Comparison of ENCODE assay signal across 13 cellular contexts in the genomic region with DNA sequence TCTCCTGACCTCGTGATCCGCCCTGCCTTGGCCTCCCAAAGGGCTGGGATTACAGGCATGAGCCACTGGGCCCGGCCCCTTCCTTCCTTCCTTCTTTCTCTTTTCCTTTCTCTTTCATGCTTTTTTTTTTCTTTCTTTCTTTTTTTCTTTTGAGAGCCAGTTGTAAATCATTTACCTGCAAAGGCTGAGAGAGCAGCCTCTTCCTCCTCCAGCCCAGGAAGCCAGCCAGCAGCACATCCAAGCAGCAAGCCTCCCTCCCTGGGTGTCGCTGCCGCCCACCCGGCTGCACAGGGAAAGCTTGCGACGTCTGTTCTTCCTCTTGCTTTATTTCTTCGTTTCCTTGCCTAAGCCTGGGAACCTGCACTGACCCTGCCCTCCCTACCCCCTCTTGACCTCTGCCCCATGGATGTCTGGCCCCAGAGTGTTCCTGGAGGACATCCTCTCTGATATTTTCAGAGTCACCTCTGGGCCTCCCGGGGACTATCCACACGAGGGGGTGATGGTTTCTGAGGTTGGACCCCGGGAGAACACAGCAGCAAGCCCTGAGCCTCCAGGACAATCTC.
A peak's percentile ranks its signal among the peaks of the same experiment; 100 is the strongest.
DNase-seq lines count a peak whose midpoint lies in the region; ATAC-seq and TF ChIP-seq lines count a peak whose summit lies in the region.
"Had no signal": no experiment of that assay in that cellular context is flagged by ENCODE, and none has a peak within 500 bp of the region (broad histone marks: within the 10 kb centered on the region; RNA-seq: fewer than 3 reads in every experiment).

No MANE protein-coding gene starts in this region.

- no peak overlapping the region for H2AK5ac ChIP-seq in IMR-90 (ENCODE audit: low read depth, low read length)

- no peak overlapping the region for H2BK15ac ChIP-seq in IMR-90 (ENCODE audit: low read depth, low read length)

- H3K4me1 ChIP-seq in IMR-90 (ENCODE audit: control insufficient read depth, insufficient read depth, low read length) = peaks cover 5% of the 10 kb centered on the region
- no peaks in the 10 kb centered on the region for H3K4me1 ChIP-seq in GM23248 (ENCODE audit: insufficient read depth)
- no peaks in the 10 kb centered on the region for H3K4me1 ChIP-seq in aorta (ENCODE audit: control insufficient read depth in 1 of 2, insufficient read depth in 2 of 2, low read length in 2 of 2)

- no peaks in the 10 kb centered on the region for H3K79me1 ChIP-seq in IMR-90 (ENCODE audit: low read depth in 1 of 2, low read length in 2 of 2)

- no peak overlapping the region for H2AFZ ChIP-seq in IMR-90 (replicated peaks; ENCODE audit: low read length, poor library complexity)
- no peak overlapping the region for H2AFZ ChIP-seq in GM23248

- TF ChIP-seq POLR2A in IMR-90 (IDR thresholded peaks at IDR 0.05; ENCODE audit: low read depth, low read length) = no peak

- peak overlapping the region; percentile 63 for H2AK9ac ChIP-seq in IMR-90 (replicated peaks; ENCODE audit: low read depth, low read length, poor library complexity)

- BruUV-seq in IMR-90 (replicated peaks; lab: Mats Ljungman, UMichigan) = no TSS peak

- dilution Hi-C loops in IMR-90 (cut with HindIII; ENCODE audit: low sequenced_read_pairs, unreplicated experiment) = no loop called here

- peaks cover 5% of the 10 kb centered on the region; the same call in 1 of the 2 replicates for H3K27me3 ChIP-seq in IMR-90 (ENCODE audit: control insufficient read depth, insufficient read depth, low read length)
- no peaks in the 10 kb centered on the region for H3K27me3 ChIP-seq in GM23248 (replicated peaks; ENCODE audit: insufficient read depth)
- no peaks in the 10 kb centered on the region for H3K27me3 ChIP-seq in aorta (ENCODE audit: control insufficient read depth in 1 of 2, insufficient read depth in 2 of 2, low read length in 1 of 2)

- H3K4me3 ChIP-seq in IMR-90 (ENCODE audit: insufficient read depth, low read depth, low read length) = no peak overlapping the region
- no peak overlapping the region for H3K4me3 ChIP-seq in GM23248
- H3K4me3 ChIP-seq in aorta (ENCODE audit: low read length in 2 of 2) = no peak overlapping the region

- no peak for TF ChIP-seq RAD21 in IMR-90 (IDR thresholded peaks at IDR 0.05; ENCODE audit: low read length)

- H3K18ac ChIP-seq in IMR-90 (ENCODE audit: low read depth, low read length) = no peak overlapping the region

- in situ Hi-C loops in IMR-90 (cut with MboI; ENCODE audit: low sequenced_read_pairs) (no loop called here), GM23248 (cut with MboI) (no loop called here)

- H3K23ac ChIP-seq in IMR-90 (ENCODE audit: low read depth, low read length) = no peak overlapping the region

- 30% methylated on average over 2 of the region's 12 CpGs; no CpG with 5 or more reads in 1 of the 2 experiments for WGBS in IMR-90 (ENCODE audit: extremely low coverage in 2 of 2, insufficient read length in 1 of 2), 2 experiments
- WGBS in GM23248 (ENCODE audit: low coverage in 1 of 2, low lambda C conversion rate in 2 of 2, missing lambda C conversion rate in 2 of 2), 2 experiments = 57 to 61% methylated on average over 12 of the region's 12 CpGs
- 85 to 88% methylated on average over 12 of the region's 12 CpGs for WGBS in aorta, 2 donors

- no peak overlapping the region for H2BK5ac ChIP-seq in IMR-90 (ENCODE audit: low read depth, low read length, poor library complexity, severe bottlenecking)

- H2BK120ac ChIP-seq in IMR-90 (ENCODE audit: low read depth, low read length) = no peak overlapping the region

- H3F3A ChIP-seq in GM23248 (ENCODE audit: insufficient read depth) = no peaks in the 10 kb centered on the region

- POLR2A ChIA-PET in IMR-90 (lab: Charles Lee; ENCODE audit: unreplicated experiment) = no interaction called here

- H3K79me2 ChIP-seq in GM23248 (ENCODE audit: insufficient read depth) = no peaks in the 10 kb centered on the region

- H3K9ac ChIP-seq in IMR-90 (ENCODE audit: low read depth, low read length) (no peak overlapping the region), GM23248 (no peak overlapping the region)

- no peaks in the 10 kb centered on the region for H3K9me1 ChIP-seq in IMR-90 (ENCODE audit: insufficient read depth, low read length)

- no peak overlapping the region for H3K4me2 ChIP-seq in IMR-90 (ENCODE audit: low read depth, low read length)
- no peak overlapping the region for H3K4me2 ChIP-seq in GM23248 (ENCODE audit: unreplicated experiment)

- intact Hi-C loops in IMR-90 (cut with micrococcal nuclease) (no loop called here), head of caudate nucleus (cut with DNase I) (no loop called here), posterior cingulate gyrus (cut with DNase I) (no loop called here), aorta (cut with DNase I) (no loop called here)

- no peak overlapping the region for H2BK20ac ChIP-seq in IMR-90 (ENCODE audit: low read depth, low read length)

- H4K5ac ChIP-seq in IMR-90 (ENCODE audit: low read depth, low read length) = no peak overlapping the region

- no peak overlapping the region for H4K8ac ChIP-seq in IMR-90 (ENCODE audit: low read depth in 2 of 2, low read length in 2 of 2)

- no peak overlapping the region for H3K27ac ChIP-seq in IMR-90 (ENCODE audit: insufficient read depth, low read length)
- no peak overlapping the region for H3K27ac ChIP-seq in GM23248
- no peak overlapping the region for H3K27ac ChIP-seq in aorta (ENCODE audit: low read depth in 1 of 2, low read length in 2 of 2)

- H3K9me3 ChIP-seq in IMR-90 (ENCODE audit: control insufficient read depth, insufficient read depth, low read length) (no peaks in the 10 kb centered on the region), GM23248 (ENCODE audit: low read depth) (no peaks in the 10 kb centered on the region), aorta (ENCODE audit: control insufficient read depth, low read length) (no peaks in the 10 kb centered on the region)

- CTCF ChIA-PET in IMR-90 (lab: Yijun Ruan, JAX) = no interaction called here

- no peak overlapping the region for H3K4ac ChIP-seq in IMR-90 (ENCODE audit: low read depth, low read length)

- H3K36me3 ChIP-seq in IMR-90 (ENCODE audit: control insufficient read depth, insufficient read depth, low read length) = no peaks in the 10 kb centered on the region
- no peaks in the 10 kb centered on the region for H3K36me3 ChIP-seq in GM23248 (ENCODE audit: low read depth)
- no peaks in the 10 kb centered on the region for H3K36me3 ChIP-seq in aorta (ENCODE audit: control insufficient read depth in 1 of 2, insufficient read depth in 2 of 2, low read length in 1 of 2)

- no peak for TF ChIP-seq CTCF in IMR-90 (conservative IDR thresholded peaks at IDR 0.05; ENCODE audit: low read depth, low read length)

- H3K14ac ChIP-seq in IMR-90 (replicated peaks; ENCODE audit: low read depth, low read length) = no peak overlapping the region

- H3K56ac ChIP-seq in IMR-90 (ENCODE audit: extremely low read depth, insufficient read depth, low read length) = no peak overlapping the region

- ATAC-seq in IMR-90 (ENCODE audit: low read depth) = no peak
- ATAC-seq in aorta (ENCODE audit: low FRiP score) = no peak
- ATAC-seq: activated CD8-positive, alpha-beta T cell treated with anti-CD3 and anti-CD28 coated beads for 36 hours; Panc1 had no signal

- H3K9me2 ChIP-seq in GM23248 (ENCODE audit: insufficient read depth) = no peaks in the 10 kb centered on the region

- H4K20me1 ChIP-seq in IMR-90 (ENCODE audit: insufficient read depth, low read length) (no peaks in the 10 kb centered on the region), GM23248 (ENCODE audit: insufficient read depth) (no peaks in the 10 kb centered on the region)

- DNase-seq in ELF-1 (ENCODE audit: low read depth, low spot score) (peak; percentile 69), IMR-90 (no peak), head of caudate nucleus (peak in 31 of 42 donors; percentile 12 to 72 (median 32)), posterior cingulate gyrus (peak in 6 of 10 donors; percentile 13 to 89 (median 64)), SW480 (ENCODE audit: low spot score) (no peak), GM23248 (no peak), aorta (no peak), ureter (ENCODE audit: low spot score) (no peak)
- DNase-seq: activated CD8-positive, alpha-beta T cell treated with anti-CD3 and anti-CD28 coated beads for 36 hours; activated naive CD4-positive, alpha-beta T cell treated with anti-CD3 and anti-CD28 coated beads, Interleukin-2, amount 10 ng/mL, durations not matched to agents 7 days and 5 days; CD4-positive, alpha-beta T cell; NCI-H345 had no signal

- H4K91ac ChIP-seq in IMR-90 (ENCODE audit: insufficient read depth, low read depth, low read length) = no peak overlapping the region

TF ChIP-seq in IMR-90, 13 proteins besides CTCF, POLR2A, EP300 and RAD21 (continues in another document):
- TF ChIP-seq, protein P1, sequence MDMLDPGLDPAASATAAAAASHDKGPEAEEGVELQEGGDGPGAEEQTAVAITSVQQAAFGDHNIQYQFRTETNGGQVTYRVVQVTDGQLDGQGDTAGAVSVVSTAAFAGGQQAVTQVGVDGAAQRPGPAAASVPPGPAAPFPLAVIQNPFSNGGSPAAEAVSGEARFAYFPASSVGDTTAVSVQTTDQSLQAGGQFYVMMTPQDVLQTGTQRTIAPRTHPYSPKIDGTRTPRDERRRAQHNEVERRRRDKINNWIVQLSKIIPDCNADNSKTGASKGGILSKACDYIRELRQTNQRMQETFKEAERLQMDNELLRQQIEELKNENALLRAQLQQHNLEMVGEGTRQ (IDR thresholded peaks at IDR 0.05; ENCODE audit: low read depth, low read length) = no peak
- TF ChIP-seq RCOR1 (IDR thresholded peaks at IDR 0.05; ENCODE audit: insufficient replicate concordance, low read length) (no peak), BHLHE40 (IDR thresholded peaks at IDR 0.05; ENCODE audit: low read depth, low read length) (no peak), ELK1 (IDR thresholded peaks at IDR 0.05; ENCODE audit: borderline replicate concordance, low read depth, low read length) (no peak), FOS (IDR thresholded peaks at IDR 0.05; ENCODE audit: low read depth, low read length) (no peak), NFE2L2 (IDR thresholded peaks at IDR 0.05; ENCODE audit: low read depth, low read length) (no peak), CEBPB (IDR thresholded peaks at IDR 0.05; ENCODE audit: low read depth, low read length) (no peak), MXI1 (IDR thresholded peaks at IDR 0.05; ENCODE audit: borderline replicate concordance, low read depth, low read length) (no peak), MAZ (IDR thresholded peaks at IDR 0.05; ENCODE audit: borderline replicate concordance, low read depth, low read length) (no peak), SMC3 (IDR thresholded peaks at IDR 0.05; ENCODE audit: low read depth, low read length) (no peak), RFX5 (IDR thresholded peaks at IDR 0.05; ENCODE audit: low read depth, low read length) (no peak)

Comparison
In these comparisons a context has a peak if more than half of its experiments do, and no peak if none do; other contexts are left out.
1. DNase-seq: peak in ELF-1 (single experiment), head of caudate nucleus (31 of 42) and posterior cingulate gyrus (6 of 10); none in IMR-90 (single experiment), SW480 (single experiment), GM23248 (single experiment), aorta (0 of 2) and ureter (single experiment).